28 cellular contexts compared by ENCODE assay signal in genomic region chr19:28046932-28047331, GRCh38.
"Had no signal": no experiment of that assay in that cellular context is flagged by ENCODE, and none has a peak within 500 bp of the region (broad histone marks: within the 10 kb centered on the region; RNA-seq: fewer than 3 reads in every experiment).

No MANE protein-coding gene starts in this region.

- H3K4me3 ChIP-seq: stomach, suprapubic skin, testis, thoracic aorta, thyroid gland, tibial artery, tibial nerve, transverse colon, upper lobe of left lung, upper lobe of right lung, uterus, vagina had no signal

- H3K4me1 Mint-ChIP-seq: stimulated activated effector memory CD8-positive, alpha-beta T cell treated with anti-CD3 and anti-CD28 coated beads, Interleukin-12 subunit alpha, Interleukin-12 subunit beta, amount 100 ng/mL, for 72 hours; stimulated activated memory B cell treated with anti-CD40 and anti-IgM and Interleukin-4, amounts not matched to agents 10 μg/mL and 1 μg/mL and 100 μg/mL, for 72 hours; stimulated activated naive B cell treated with anti-CD40 and anti-IgM and Interleukin-4, amounts not matched to agents 10 μg/mL and 1 μg/mL and 100 μg/mL, for 72 hours; stimulated activated naive CD8-positive, alpha-beta T cell treated with anti-CD3 and anti-CD28 coated beads, Interleukin-15, amount 100 ng/mL, for 72 hours had no signal

- H3K4me1 ChIP-seq: stomach, suprapubic skin, testis, thyroid gland, tibial artery, tibial nerve, transverse colon, upper lobe of left lung, upper lobe of right lung, uterus, vagina had no signal

- H3K27me3 Mint-ChIP-seq: stimulated activated memory B cell treated with anti-CD40 and anti-IgM and Interleukin-4, amounts not matched to agents 10 μg/mL and 1 μg/mL and 100 μg/mL, for 72 hours; stimulated activated naive B cell treated with anti-CD40 and anti-IgM and Interleukin-4, amounts not matched to agents 10 μg/mL and 1 μg/mL and 100 μg/mL, for 72 hours; stimulated activated naive CD8-positive, alpha-beta T cell treated with anti-CD3 and anti-CD28 coated beads, Interleukin-15, amount 100 ng/mL, for 72 hours; stimulated activated naive CD8-positive, alpha-beta T cell treated with anti-CD3 and anti-CD28 coated beads, Interleukin-15, Interleukin-2, amounts not matched to agents 100 ng/mL and 50 ng/mL, for 24 hours; type B pancreatic cell had no signal

- H3K36me3 Mint-ChIP-seq: stimulated activated effector memory CD8-positive, alpha-beta T cell treated with anti-CD3 and anti-CD28 coated beads, Interleukin-12 subunit alpha, Interleukin-12 subunit beta, amount 100 ng/mL, for 72 hours; stimulated activated memory B cell treated with anti-CD40 and anti-IgM and Interleukin-4, amounts not matched to agents 10 μg/mL and 1 μg/mL and 100 μg/mL, for 72 hours; stimulated activated naive B cell treated with anti-CD40 and anti-IgM and Interleukin-4, amounts not matched to agents 10 μg/mL and 1 μg/mL and 100 μg/mL, for 72 hours; type B pancreatic cell had no signal

- H3K27ac ChIP-seq: stomach, suprapubic skin, testis, thoracic aorta, thyroid gland, tibial artery, tibial nerve, transverse colon, upper lobe of left lung, upper lobe of right lung, uterus, vagina had no signal

- H3K9me3 ChIP-seq: suprapubic skin, testis, thoracic aorta, thyroid gland, transverse colon, upper lobe of right lung, uterus, vagina had no signal

- DNase-seq: stimulated activated CD4-positive, alpha-beta T cell treated with anti-CD3 and anti-CD28 coated beads, Interleukin-2, amount 100 ng/mL, for 48 hours; stimulated activated CD4-positive, alpha-beta T cell treated with anti-CD3 and anti-CD28 coated beads, Interleukin-4, amount 100 ng/mL, for 1 hour; stimulated activated CD4-positive, alpha-beta T cell treated with anti-CD3 and anti-CD28 coated beads, Interleukin-4, amount 100 ng/mL, for 24 hours; stimulated activated CD4-positive, alpha-beta T cell treated with anti-CD3 and anti-CD28 coated beads, Interleukin-4, amount 100 ng/mL, for 4 hours; stimulated activated CD8-positive, alpha-beta memory T cell treated with anti-CD3 and anti-CD28 coated beads, Interleukin-4, amount 100 ng/mL, for 48 hours; stimulated activated naive B cell treated with anti-CD40 and anti-IgM and Interleukin-4, amounts not matched to agents 10 μg/mL and 1 μg/mL and 100 μg/mL, for 72 hours; stimulated activated naive CD4-positive, alpha-beta T cell; stimulated activated naive CD4-positive, alpha-beta T cell treated with Interleukin-2 at 50 U/mL for 16 hours; stimulated activated naive CD8-positive, alpha-beta T cell treated with anti-CD3 and anti-CD28 coated beads, Interleukin-15, amount 100 ng/mL, for 72 hours; stimulated activated naive CD8-positive, alpha-beta T cell treated with anti-CD3 and anti-CD28 coated beads, Interleukin-15, Interleukin-2, amounts not matched to agents 100 U/mL and 50 U/mL, for 24 hours; stomach; substantia nigra; testis; thyroid gland; transverse colon; trophoblast cell; upper lobe of left lung; upper lobe of right lung; uterus had no signal

- H3K27me3 ChIP-seq: stomach, suprapubic skin, testis, thyroid gland, tibial artery, tibial nerve, transverse colon, upper lobe of left lung, upper lobe of right lung, uterus, vagina had no signal

- H3K27ac Mint-ChIP-seq: stimulated activated effector memory CD8-positive, alpha-beta T cell treated with anti-CD3 and anti-CD28 coated beads, Interleukin-12 subunit alpha, Interleukin-12 subunit beta, amount 100 ng/mL, for 72 hours; stimulated activated memory B cell treated with anti-CD40 and anti-IgM and Interleukin-4, amounts not matched to agents 10 μg/mL and 1 μg/mL and 100 μg/mL, for 72 hours; stimulated activated naive B cell treated with anti-CD40 and anti-IgM and Interleukin-4, amounts not matched to agents 10 μg/mL and 1 μg/mL and 100 μg/mL, for 72 hours; stimulated activated naive CD8-positive, alpha-beta T cell treated with anti-CD3 and anti-CD28 coated beads, Interleukin-15, amount 100 ng/mL, for 72 hours; stimulated activated naive CD8-positive, alpha-beta T cell treated with anti-CD3 and anti-CD28 coated beads, Interleukin-15, Interleukin-2, amounts not matched to agents 100 ng/mL and 50 ng/mL, for 24 hours; type B pancreatic cell had no signal

- H3K4me3 Mint-ChIP-seq: stimulated activated effector memory CD8-positive, alpha-beta T cell treated with anti-CD3 and anti-CD28 coated beads, Interleukin-12 subunit alpha, Interleukin-12 subunit beta, amount 100 ng/mL, for 72 hours; stimulated activated memory B cell treated with anti-CD40 and anti-IgM and Interleukin-4, amounts not matched to agents 10 μg/mL and 1 μg/mL and 100 μg/mL, for 72 hours; stimulated activated naive B cell treated with anti-CD40 and anti-IgM and Interleukin-4, amounts not matched to agents 10 μg/mL and 1 μg/mL and 100 μg/mL, for 72 hours; stimulated activated naive CD8-positive, alpha-beta T cell treated with anti-CD3 and anti-CD28 coated beads, Interleukin-15, amount 100 ng/mL, for 72 hours; stimulated activated naive CD8-positive, alpha-beta T cell treated with anti-CD3 and anti-CD28 coated beads, Interleukin-15, Interleukin-2, amounts not matched to agents 100 ng/mL and 50 ng/mL, for 24 hours; type B pancreatic cell had no signal

- H3K36me3 ChIP-seq: stomach, suprapubic skin, thoracic aorta, thyroid gland, tibial artery, tibial nerve, transverse colon, upper lobe of left lung, upper lobe of right lung, uterus, vagina had no signal
